8 cellular contexts compared by ENCODE assay signal in the genomic region with DNA sequence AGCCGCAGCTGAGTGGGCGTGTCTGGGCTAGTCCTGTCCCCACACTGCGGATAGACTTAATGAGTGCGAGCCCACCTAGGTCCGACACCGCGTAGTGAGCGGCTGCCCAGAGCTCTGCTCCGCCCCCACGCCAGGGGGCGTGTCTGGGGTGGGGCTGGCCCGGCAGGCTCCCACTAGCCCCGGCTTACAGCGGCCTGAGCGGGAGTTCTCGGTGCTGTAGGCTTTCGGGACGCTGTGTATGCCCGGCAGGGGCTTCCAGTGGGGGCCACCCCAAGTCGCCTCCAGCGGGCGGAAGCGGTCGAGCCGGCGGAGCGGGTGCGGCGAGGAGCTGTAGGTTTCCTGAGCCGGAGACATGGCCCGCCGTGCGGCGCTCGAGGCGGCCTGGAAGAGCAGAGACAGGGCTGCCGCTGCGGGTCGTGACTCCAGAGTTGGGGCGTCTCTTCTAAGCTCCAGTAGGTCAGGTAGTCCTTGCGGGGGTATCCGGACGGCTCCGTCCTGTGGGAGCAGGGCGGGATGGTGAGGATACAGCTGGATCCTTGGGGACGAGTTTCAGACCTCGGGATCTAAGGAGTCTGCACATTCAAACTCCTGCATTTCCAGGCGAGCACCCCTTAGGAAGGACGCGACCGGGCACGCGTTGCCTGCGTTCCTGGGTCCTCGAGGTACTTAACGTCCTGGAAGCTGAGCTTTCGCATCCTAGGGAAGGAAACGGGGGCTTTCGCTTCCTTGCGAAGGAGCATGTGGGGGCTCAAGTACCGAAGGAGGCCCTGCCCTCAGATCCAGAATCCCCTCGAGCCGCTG. TPM values are rescaled to one million over a fixed set of nuclear protein-coding genes. Genes with fewer than 3 reads are reported as not detected.
DNase-seq lines count a peak whose midpoint lies in the region; ATAC-seq and TF ChIP-seq lines count a peak whose summit lies in the region.

No MANE protein-coding gene starts in this region.

- ATAC-seq in effector memory CD8-positive, alpha-beta T cell (replicated peaks), result peak; percentile 74
- ATAC-seq in GM21447 (IDR thresholded peaks at IDR 0.05; ENCODE audit: unreplicated experiment), result no peak

- H3K9ac ChIP-seq in mesendoderm (ENCODE audit: low read length), result peak overlapping the region; percentile 65

- DNase-seq in GM10266 (ENCODE audit: extremely low spot score), result peak; percentile 87
- peak; percentile 46 for DNase-seq in LHCN-M2 (ENCODE audit: low read depth)
- DNase-seq in activated CD4-positive, alpha-beta T cell treated with anti-CD3 and anti-CD28 coated beads, Interleukin-2, amount 50 U/mL, for 48 hours, result peak; percentile 59 to 64
- DNase-seq in effector memory CD8-positive, alpha-beta T cell, result peak; percentile 44 to 49 (median 45)
- DNase-seq in mesendoderm, result peak; percentile 66
- peak; percentile 9 to 50 (median 34) for DNase-seq in stimulated activated naive CD4-positive, alpha-beta T cell (lab: John Stamatoyannopoulos, UW)
- no peak for DNase-seq in SK-N-DZ (ENCODE audit: low spot score)

- peak overlapping the region; percentile 84 for H3K56ac ChIP-seq in mesendoderm (ENCODE audit: low read length)

- H4K5ac ChIP-seq in mesendoderm (ENCODE audit: low read length), result no peak overlapping the region

- peak; percentile 8 for TF ChIP-seq CTCF in GM10266 (IDR thresholded peaks at IDR 0.05; ENCODE audit: control insufficient read depth, insufficient read depth, low read depth, missing control alignments)

- H3K27ac Mint-ChIP-seq in effector memory CD8-positive, alpha-beta T cell, result peak overlapping the region; percentile 50 to 59

- peaks cover 10% of the 10 kb centered on the region for H3K36me3 Mint-ChIP-seq in effector memory CD8-positive, alpha-beta T cell (ENCODE audit: insufficient read depth)

- peak overlapping the region; percentile 84 for H3K4me2 ChIP-seq in mesendoderm (ENCODE audit: low read length)

- peaks cover 2% of the 10 kb centered on the region for H3K27me3 ChIP-seq in mesendoderm (ENCODE audit: insufficient read depth, low read length, poor library complexity)

- no peak overlapping the region for H4K8ac ChIP-seq in mesendoderm (ENCODE audit: low read depth, low read length)

- H3K4me3 ChIP-seq in mesendoderm (ENCODE audit: low read length), result no peak overlapping the region

- H3K4me1 ChIP-seq in mesendoderm (ENCODE audit: control insufficient read depth, low read depth, low read length), result no peaks in the 10 kb centered on the region

- H3K4me1 Mint-ChIP-seq in effector memory CD8-positive, alpha-beta T cell (ENCODE audit: low read depth in 2 of 2), result peaks cover 18 to 27% of the 10 kb centered on the region in 2 donors

- H3K9me3 Mint-ChIP-seq in effector memory CD8-positive, alpha-beta T cell, result no peaks in the 10 kb centered on the region

- no peaks in the 10 kb centered on the region for H3K36me3 ChIP-seq in mesendoderm (ENCODE audit: control insufficient read depth, insufficient read depth, low read length)

- no peak overlapping the region for H3K4ac ChIP-seq in mesendoderm (ENCODE audit: low read depth, low read length)

- WGBS in mesendoderm (ENCODE audit: extremely low coverage, insufficient coverage, low lambda C conversion rate), result no CpG with 5 or more reads among the region's 63 CpGs

- H3K79me1 ChIP-seq in mesendoderm (ENCODE audit: low read length), result no peaks in the 10 kb centered on the region

- H2AK5ac ChIP-seq in mesendoderm (ENCODE audit: low read length), result no peak overlapping the region

- no peak overlapping the region for H2BK120ac ChIP-seq in mesendoderm (ENCODE audit: low read depth, low read length)

- no peaks in the 10 kb centered on the region for H3K79me2 ChIP-seq in mesendoderm (ENCODE audit: control insufficient read depth, insufficient read depth, low read length)

- H3K23ac ChIP-seq in mesendoderm (ENCODE audit: low read length), result no peak overlapping the region

- no peak overlapping the region for H3K18ac ChIP-seq in mesendoderm (ENCODE audit: low read length)

- no peak overlapping the region for H2BK15ac ChIP-seq in mesendoderm (replicated peaks; ENCODE audit: low read depth)

- no peak overlapping the region for H2BK5ac ChIP-seq in mesendoderm (ENCODE audit: low read length)

- H3K27me3 Mint-ChIP-seq in effector memory CD8-positive, alpha-beta T cell, result peaks cover 41 to 46% of the 10 kb centered on the region in 2 donors

- H3K27ac ChIP-seq in mesendoderm (ENCODE audit: low read depth, low read length), result no peak overlapping the region

- peak overlapping the region; percentile 84 to 87 for H3K4me3 Mint-ChIP-seq in effector memory CD8-positive, alpha-beta T cell

RNA-seq across cellular contexts. Expression of a gene that starts 1.2 kb away (rescaled TPM):
- total RNA-seq in LHCN-M2 (2014; rRNA removed), result 1.5 TPM in 2 replicates
- polyA plus RNA-seq in LHCN-M2 (2012), result 0.83 TPM
- 0.29 TPM for polyA plus RNA-seq in mesendoderm (2013, experiment 1 of 2)
- 0.10 TPM for polyA plus RNA-seq in mesendoderm (2013, experiment 2 of 2)
- 0.03 TPM in 1 of 2 replicates, not detected in the other for polyA plus RNA-seq in SK-N-DZ (2014; cell fraction: cytosol; rRNA removed)
- polyA plus RNA-seq in SK-N-DZ (2014; cell fraction: nucleus; rRNA removed), result 1.0 and 2.3 TPM in 2 replicates

RNA-seq across cellular contexts. Expression of a gene that starts 7.4 kb away (rescaled TPM):
- 2.1 TPM in 1 of 2 replicates, not detected in the other for total RNA-seq in LHCN-M2 (2014; rRNA removed)
- polyA plus RNA-seq in LHCN-M2 (2012), result 4.4 TPM
- not detected for polyA plus RNA-seq in mesendoderm (2013, experiment 1 of 2)
- 0.15 TPM for polyA plus RNA-seq in mesendoderm (2013, experiment 2 of 2)
- not detected in 2 replicates for polyA plus RNA-seq in SK-N-DZ (2014; cell fraction: cytosol; rRNA removed)
- polyA plus RNA-seq in SK-N-DZ (2014; cell fraction: nucleus; rRNA removed), result not detected in 2 replicates

RNA-seq across cellular contexts. Expression of a gene that starts 8.3 kb away (rescaled TPM):
- not detected in 2 replicates for total RNA-seq in LHCN-M2 (2014; rRNA removed)
- polyA plus RNA-seq in LHCN-M2 (2012), result 0.56 TPM
- polyA plus RNA-seq in mesendoderm (2013, experiment 1 of 2), result 0.44 TPM
- polyA plus RNA-seq in mesendoderm (2013, experiment 2 of 2), result 0.53 TPM
- polyA plus RNA-seq in SK-N-DZ (2014; cell fraction: cytosol; rRNA removed), result not detected in 2 replicates
- not detected in 2 replicates for polyA plus RNA-seq in SK-N-DZ (2014; cell fraction: nucleus; rRNA removed)

RNA-seq across cellular contexts. Expression of a gene that starts 12.7 kb away (rescaled TPM):
- total RNA-seq in LHCN-M2 (2014; rRNA removed), result 1.1 TPM in 1 of 2 replicates, not detected in the other
- 0.85 TPM for polyA plus RNA-seq in LHCN-M2 (2012)
- 0.06 TPM for polyA plus RNA-seq in mesendoderm (2013, experiment 1 of 2)
- polyA plus RNA-seq in mesendoderm (2013, experiment 2 of 2), result not detected
- not detected in 2 replicates for polyA plus RNA-seq in SK-N-DZ (2014; cell fraction: cytosol; rRNA removed)
- not detected in 2 replicates for polyA plus RNA-seq in SK-N-DZ (2014; cell fraction: nucleus; rRNA removed)

RNA-seq across cellular contexts. Expression of a gene that starts 16.2 kb away (rescaled TPM):
- 0.06 TPM in 1 of 2 replicates, not detected in the other for total RNA-seq in LHCN-M2 (2014; rRNA removed)
- polyA plus RNA-seq in LHCN-M2 (2012), result 0.67 TPM
- 0.01 TPM for polyA plus RNA-seq in mesendoderm (2013, experiment 1 of 2)
- polyA plus RNA-seq in mesendoderm (2013, experiment 2 of 2), result 0.03 TPM
- not detected in 2 replicates for polyA plus RNA-seq in SK-N-DZ (2014; cell fraction: cytosol; rRNA removed)
- polyA plus RNA-seq in SK-N-DZ (2014; cell fraction: nucleus; rRNA removed), result not detected in 2 replicates
